In the genomic region with DNA sequence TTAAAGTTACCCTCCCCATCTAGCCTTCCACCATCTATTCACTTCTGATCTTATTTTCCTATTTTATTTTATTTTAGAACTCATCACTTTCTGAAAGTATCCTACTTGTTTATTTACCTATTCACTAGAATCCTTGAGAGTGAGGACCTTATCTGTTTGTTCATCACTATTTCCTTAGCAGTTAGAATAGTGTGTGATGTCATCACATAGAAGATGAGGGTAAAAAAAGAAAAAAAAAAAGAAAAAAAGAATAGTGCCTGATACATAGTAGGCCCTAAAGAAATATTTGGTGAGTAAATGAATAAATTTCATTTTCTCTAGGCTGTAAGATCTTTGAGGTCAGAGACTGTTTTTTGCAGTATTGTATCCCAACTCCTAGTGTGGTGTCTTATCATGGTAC, we compare ENCODE assay signal across 29 cellular contexts. TPM values are rescaled to one million over a fixed set of nuclear protein-coding genes. Genes with fewer than 3 reads are reported as not detected.
"Had no signal": no experiment of that assay in that cellular context is flagged by ENCODE, and none has a peak within 500 bp of the region (broad histone marks: within the 10 kb centered on the region; RNA-seq: fewer than 3 reads in every experiment).

No MANE protein-coding gene starts in this region.

- H3K27me3 Mint-ChIP-seq: stimulated activated memory B cell treated with anti-CD40 and anti-IgM and Interleukin-4, amounts not matched to agents 10 μg/mL and 1 μg/mL and 100 μg/mL, for 72 hours; stimulated activated naive B cell treated with anti-CD40 and anti-IgM and Interleukin-4, amounts not matched to agents 10 μg/mL and 1 μg/mL and 100 μg/mL, for 72 hours; stimulated activated naive CD8-positive, alpha-beta T cell treated with anti-CD3 and anti-CD28 coated beads, Interleukin-15, amount 100 ng/mL, for 72 hours; stimulated activated naive CD8-positive, alpha-beta T cell treated with anti-CD3 and anti-CD28 coated beads, Interleukin-15, Interleukin-2, amounts not matched to agents 100 ng/mL and 50 ng/mL, for 24 hours; type B pancreatic cell had no signal

- H3K27ac Mint-ChIP-seq: stimulated activated memory B cell treated with anti-CD40 and anti-IgM and Interleukin-4, amounts not matched to agents 10 μg/mL and 1 μg/mL and 100 μg/mL, for 72 hours; stimulated activated naive B cell treated with anti-CD40 and anti-IgM and Interleukin-4, amounts not matched to agents 10 μg/mL and 1 μg/mL and 100 μg/mL, for 72 hours; stimulated activated naive CD8-positive, alpha-beta T cell treated with anti-CD3 and anti-CD28 coated beads, Interleukin-15, Interleukin-2, amounts not matched to agents 100 ng/mL and 50 ng/mL, for 24 hours; type B pancreatic cell had no signal

- H3K27ac ChIP-seq: stomach, suprapubic skin, testis, thoracic aorta, thyroid gland, tibial artery, tibial nerve, transverse colon, upper lobe of left lung, upper lobe of right lung, uterus, vagina had no signal

- H3K27me3 ChIP-seq: stomach, suprapubic skin, testis, thyroid gland, tibial artery, tibial nerve, transverse colon, upper lobe of left lung, upper lobe of right lung, uterus, vagina had no signal

- H3K9me3 ChIP-seq: stomach, suprapubic skin, testis, thoracic aorta, thyroid gland, tibial artery, tibial nerve, transverse colon, upper lobe of left lung, upper lobe of right lung, uterus, vagina had no signal

- H3K4me3 ChIP-seq: stomach, suprapubic skin, testis, thoracic aorta, thyroid gland, tibial artery, tibial nerve, transverse colon, upper lobe of left lung, upper lobe of right lung, uterus, vagina had no signal

- FAIRE-seq: urothelium cell line had no signal

- H3K36me3 ChIP-seq: uterus had no signal

- H3K9me3 Mint-ChIP-seq: stimulated activated effector memory CD8-positive, alpha-beta T cell treated with anti-CD3 and anti-CD28 coated beads, Interleukin-12 subunit alpha, Interleukin-12 subunit beta, amount 100 ng/mL, for 72 hours; stimulated activated memory B cell treated with anti-CD40 and anti-IgM and Interleukin-4, amounts not matched to agents 10 μg/mL and 1 μg/mL and 100 μg/mL, for 72 hours; stimulated activated naive B cell treated with anti-CD40 and anti-IgM and Interleukin-4, amounts not matched to agents 10 μg/mL and 1 μg/mL and 100 μg/mL, for 72 hours; stimulated activated naive CD8-positive, alpha-beta T cell treated with anti-CD3 and anti-CD28 coated beads, Interleukin-15, amount 100 ng/mL, for 72 hours; stimulated activated naive CD8-positive, alpha-beta T cell treated with anti-CD3 and anti-CD28 coated beads, Interleukin-15, Interleukin-2, amounts not matched to agents 100 ng/mL and 50 ng/mL, for 24 hours; type B pancreatic cell had no signal

- H3K4me3 Mint-ChIP-seq: stimulated activated effector memory CD8-positive, alpha-beta T cell treated with anti-CD3 and anti-CD28 coated beads, Interleukin-12 subunit alpha, Interleukin-12 subunit beta, amount 100 ng/mL, for 72 hours; stimulated activated memory B cell treated with anti-CD40 and anti-IgM and Interleukin-4, amounts not matched to agents 10 μg/mL and 1 μg/mL and 100 μg/mL, for 72 hours; stimulated activated naive B cell treated with anti-CD40 and anti-IgM and Interleukin-4, amounts not matched to agents 10 μg/mL and 1 μg/mL and 100 μg/mL, for 72 hours; stimulated activated naive CD8-positive, alpha-beta T cell treated with anti-CD3 and anti-CD28 coated beads, Interleukin-15, amount 100 ng/mL, for 72 hours; stimulated activated naive CD8-positive, alpha-beta T cell treated with anti-CD3 and anti-CD28 coated beads, Interleukin-15, Interleukin-2, amounts not matched to agents 100 ng/mL and 50 ng/mL, for 24 hours; type B pancreatic cell had no signal

- H3K4me1 ChIP-seq: stomach, suprapubic skin, testis, thyroid gland, tibial artery, tibial nerve, transverse colon, upper lobe of left lung, upper lobe of right lung, uterus, vagina had no signal

- DNase-seq: stimulated activated CD4-positive, alpha-beta T cell treated with anti-CD3 and anti-CD28 coated beads, Interleukin-2, amount 100 ng/mL, for 48 hours; stimulated activated CD4-positive, alpha-beta T cell treated with anti-CD3 and anti-CD28 coated beads, Interleukin-4, amount 100 ng/mL, for 1 hour; stimulated activated CD4-positive, alpha-beta T cell treated with anti-CD3 and anti-CD28 coated beads, Interleukin-4, amount 100 ng/mL, for 24 hours; stimulated activated CD4-positive, alpha-beta T cell treated with anti-CD3 and anti-CD28 coated beads, Interleukin-4, amount 100 ng/mL, for 4 hours; stimulated activated CD8-positive, alpha-beta memory T cell treated with anti-CD3 and anti-CD28 coated beads, Interleukin-4, amount 100 ng/mL, for 48 hours; stimulated activated naive B cell treated with anti-CD40 and anti-IgM and Interleukin-4, amounts not matched to agents 10 μg/mL and 1 μg/mL and 100 μg/mL, for 72 hours; stimulated activated naive CD4-positive, alpha-beta T cell; stimulated activated naive CD4-positive, alpha-beta T cell treated with Interleukin-2 at 50 U/mL for 16 hours; stimulated activated naive CD8-positive, alpha-beta T cell treated with anti-CD3 and anti-CD28 coated beads, Interleukin-15, amount 100 ng/mL, for 72 hours; stimulated activated naive CD8-positive, alpha-beta T cell treated with anti-CD3 and anti-CD28 coated beads, Interleukin-15, Interleukin-2, amounts not matched to agents 100 U/mL and 50 U/mL, for 24 hours; stomach; substantia nigra; testis; thyroid gland; tibial artery; transverse colon; upper lobe of left lung; upper lobe of right lung; uterus had no signal

- H3K4me1 Mint-ChIP-seq: stimulated activated effector memory CD8-positive, alpha-beta T cell treated with anti-CD3 and anti-CD28 coated beads, Interleukin-12 subunit alpha, Interleukin-12 subunit beta, amount 100 ng/mL, for 72 hours; stimulated activated memory B cell treated with anti-CD40 and anti-IgM and Interleukin-4, amounts not matched to agents 10 μg/mL and 1 μg/mL and 100 μg/mL, for 72 hours; stimulated activated naive B cell treated with anti-CD40 and anti-IgM and Interleukin-4, amounts not matched to agents 10 μg/mL and 1 μg/mL and 100 μg/mL, for 72 hours; stimulated activated naive CD8-positive, alpha-beta T cell treated with anti-CD3 and anti-CD28 coated beads, Interleukin-15, amount 100 ng/mL, for 72 hours had no signal

- ATAC-seq: stimulated activated effector memory CD8-positive, alpha-beta T cell treated with anti-CD3 and anti-CD28 coated beads, Interleukin-12 subunit alpha, Interleukin-12 subunit beta, amount 100 ng/mL, for 72 hours; stimulated activated memory B cell treated with anti-CD40 and anti-IgM and Interleukin-4, amounts not matched to agents 10 μg/mL and 1 μg/mL and 100 μg/mL, for 72 hours; stimulated activated naive B cell treated with anti-CD40 and anti-IgM and Interleukin-4, amounts not matched to agents 10 μg/mL and 1 μg/mL and 100 μg/mL, for 72 hours; stimulated activated naive CD8-positive, alpha-beta T cell treated with anti-CD3 and anti-CD28 coated beads, Interleukin-15, amount 100 ng/mL, for 72 hours; stimulated activated naive CD8-positive, alpha-beta T cell treated with anti-CD3 and anti-CD28 coated beads, Interleukin-15, Interleukin-2, amounts not matched to agents 100 U/mL and 50 U/mL, for 24 hours; upper lobe of right lung had no signal

RNA-seq across cellular contexts. Expression of gene DNAJB13, which starts 37.4 kb away (rescaled TPM):
- total RNA-seq: stomach, subcutaneous adipose tissue, suprapubic skin, transverse colon, upper lobe of right lung, vagina had no signal
